In the genomic region with DNA sequence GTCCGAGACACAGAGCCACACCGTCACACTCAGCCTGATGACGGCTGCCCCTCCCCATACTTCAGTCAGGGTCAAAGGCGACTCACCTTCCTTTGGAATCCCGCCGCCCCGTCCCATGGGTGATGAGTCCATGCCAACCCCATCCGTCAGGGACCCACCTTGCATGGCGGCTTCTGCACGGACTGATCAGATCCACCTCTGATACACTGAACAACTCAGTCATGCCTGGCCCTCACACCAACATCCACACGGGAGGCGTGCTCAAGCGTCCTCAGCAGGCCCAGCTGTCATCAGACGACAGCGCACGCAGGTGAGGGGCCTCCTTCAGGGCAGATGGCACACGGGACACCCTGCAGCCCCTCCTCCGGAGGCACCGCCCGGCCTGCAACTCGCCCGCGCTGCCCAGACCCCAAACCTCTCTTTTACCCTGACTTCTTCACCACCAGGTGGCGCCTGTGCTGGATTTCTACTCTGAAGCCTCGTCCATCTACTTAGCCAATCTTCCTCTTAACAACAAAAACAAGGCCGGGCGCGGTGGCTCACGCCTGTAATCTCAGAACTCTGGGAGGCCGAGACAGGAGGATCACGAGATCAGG, we compare ENCODE assay signal across 9 cellular contexts.
DNase-seq lines count a peak whose midpoint lies in the region; ATAC-seq lines count a peak whose summit lies in the region.
"Had no signal": no experiment of that assay in that cellular context is flagged by ENCODE, and none has a peak within 500 bp of the region (broad histone marks: within the 10 kb centered on the region; RNA-seq: fewer than 3 reads in every experiment).

No MANE protein-coding gene starts in this region.

- H3K36me3 Mint-ChIP-seq in effector memory CD8-positive, alpha-beta T cell (ENCODE audit: insufficient read depth), result peaks cover 4% of the 10 kb centered on the region
- peaks cover 7 to 11% (median 10%) of the 10 kb centered on the region in 3 donors for H3K36me3 Mint-ChIP-seq in naive thymus-derived CD8-positive, alpha-beta T cell

- H3K4me1 Mint-ChIP-seq in effector memory CD8-positive, alpha-beta T cell (ENCODE audit: low read depth in 2 of 2), result peaks cover 4 to 22% of the 10 kb centered on the region in 2 donors
- H3K4me1 Mint-ChIP-seq in naive thymus-derived CD8-positive, alpha-beta T cell, result peaks cover 22 to 58% (median 47%) of the 10 kb centered on the region in 4 donors
- H3K4me1 Mint-ChIP-seq: activated B cell treated with CpG ODN at 0.5 μM for 24 hours had no signal

- H3K27me3 Mint-ChIP-seq in effector memory CD8-positive, alpha-beta T cell, result peaks cover 38 to 41% of the 10 kb centered on the region in 2 donors
- peaks cover 0 to 1% (median 0%) of the 10 kb centered on the region in 5 donors for H3K27me3 Mint-ChIP-seq in naive thymus-derived CD8-positive, alpha-beta T cell
- H3K27me3 Mint-ChIP-seq: activated B cell treated with CpG ODN at 0.5 μM for 24 hours had no signal

- H3K27ac Mint-ChIP-seq in effector memory CD8-positive, alpha-beta T cell, result no peak overlapping the region
- H3K27ac Mint-ChIP-seq in naive thymus-derived CD8-positive, alpha-beta T cell, result peak overlapping the region in 3 of 10 donors; percentile 17 to 65 (median 39)
- H3K27ac Mint-ChIP-seq: activated B cell treated with CpG ODN at 0.5 μM for 24 hours had no signal

- no peaks in the 10 kb centered on the region for H3K9me3 Mint-ChIP-seq in effector memory CD8-positive, alpha-beta T cell
- peaks cover 0 to 2% (median 0%) of the 10 kb centered on the region in 9 donors for H3K9me3 Mint-ChIP-seq in naive thymus-derived CD8-positive, alpha-beta T cell
- H3K9me3 Mint-ChIP-seq: activated B cell treated with CpG ODN at 0.5 μM for 24 hours had no signal

- H3K4me3 Mint-ChIP-seq in effector memory CD8-positive, alpha-beta T cell, result no peak overlapping the region
- H3K4me3 Mint-ChIP-seq in naive thymus-derived CD8-positive, alpha-beta T cell, result no peak overlapping the region
- H3K4me3 Mint-ChIP-seq: activated B cell treated with CpG ODN at 0.5 μM for 24 hours had no signal

- POLR2A ChIA-PET in naive thymus-derived CD8-positive, alpha-beta T cell (lab: Charles Lee), result no interaction called here

- peak; percentile 11 for DNase-seq in GDM1 (lab: John Stamatoyannopoulos, UW)
- peak; percentile 2 for DNase-seq in HT-29 (ENCODE audit: low spot score)
- peak; percentile 45 for DNase-seq in T-helper 9 cell
- DNase-seq in effector memory CD8-positive, alpha-beta T cell, result peak; percentile 25 to 36 (median 28)
- peak in 9 of 10 donors; percentile 7 to 82 (median 46) for DNase-seq in naive thymus-derived CD8-positive, alpha-beta T cell
- DNase-seq: activated B cell treated with CpG ODN at 0.5 μM for 24 hours had no signal

- no peak for ATAC-seq in effector memory CD8-positive, alpha-beta T cell (replicated peaks)
- ATAC-seq in naive thymus-derived CD8-positive, alpha-beta T cell, result peak; percentile 40 to 76
- ATAC-seq in GM21737 (IDR thresholded peaks at IDR 0.05; ENCODE audit: unreplicated experiment) (no peak), HG03108 (IDR thresholded peaks at IDR 0.05; ENCODE audit: unreplicated experiment) (no peak), HG03139 (IDR thresholded peaks at IDR 0.05; ENCODE audit: unreplicated experiment) (no peak)

Comparison
In these comparisons a context has a peak if more than half of its experiments do, and no peak if none do; other contexts are left out.
1. ATAC-seq: peak in naive thymus-derived CD8-positive, alpha-beta T cell (2 of 2); none in effector memory CD8-positive, alpha-beta T cell (single experiment), GM21737 (single experiment), HG03108 (single experiment) and HG03139 (single experiment).
2. Peak in every context shown above with its lines, with median percentiles within 50 percentile points of each other: DNase-seq.